In the genomic region with DNA sequence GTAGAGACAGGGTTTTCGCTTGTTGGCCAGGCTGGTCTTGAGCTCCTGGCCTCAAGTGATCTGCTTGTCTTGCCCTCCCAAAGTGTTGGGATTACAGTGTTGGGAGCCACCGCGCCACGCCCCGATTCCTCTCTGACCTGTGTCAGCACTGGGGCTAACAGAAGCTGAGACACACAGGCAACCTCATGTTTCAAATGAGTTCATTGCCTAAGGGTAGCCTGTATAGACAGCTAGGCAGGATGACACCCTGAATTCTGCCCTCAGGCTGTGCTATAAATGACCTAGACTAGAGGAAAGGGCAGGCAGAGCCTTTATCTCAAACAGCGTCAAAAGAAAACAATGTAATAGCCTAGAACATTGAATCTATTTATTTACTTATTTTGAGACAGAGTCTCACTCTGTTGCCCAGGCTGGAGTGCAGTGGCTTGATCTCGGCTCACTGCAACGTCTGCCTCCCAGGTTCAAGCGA, we compare ENCODE assay signal across 24 cellular contexts. TPM values are rescaled to one million over a fixed set of nuclear protein-coding genes. Genes with fewer than 3 reads are reported as not detected.
A peak's percentile ranks its signal among the peaks of the same experiment; 100 is the strongest.
DNase-seq lines count a peak whose midpoint lies in the region; ATAC-seq, FAIRE-seq and TF ChIP-seq lines count a peak whose summit lies in the region.
"Had no signal": no experiment of that assay in that cellular context is flagged by ENCODE, and none has a peak within 500 bp of the region (broad histone marks: within the 10 kb centered on the region; RNA-seq: fewer than 3 reads in every experiment).

No MANE protein-coding gene starts in this region.

- no peak overlapping the region for H4K91ac ChIP-seq in H9 (ENCODE audit: insufficient read length, low read depth, low read length)

- H3K4me1 Mint-ChIP-seq in H9: peaks cover 9 to 11% of the 10 kb centered on the region in 2 experiments; a peak in 3 of 4 replicates

- H2BK12ac ChIP-seq in H9 (ENCODE audit: insufficient read length, low read depth, low read length): no peak overlapping the region

- no peak for FAIRE-seq in small intestine (lab: Jason Lieb, UNC)
- FAIRE-seq: colon, TTC549 had no signal

- no peak for ATAC-seq in GM19023 (IDR thresholded peaks at IDR 0.05; ENCODE audit: unreplicated experiment)
- ATAC-seq: activated CD8-positive, alpha-beta T cell treated with anti-CD3 and anti-CD28 coated beads for 36 hours; esophagus mucosa; heart left ventricle had no signal

- DNase-seq in EH (ENCODE audit: low read depth) (peak; percentile 47), NCI-H146 (lab: John Stamatoyannopoulos, UW) (peak; percentile 76), iPS-NIHi11 (ENCODE audit: low spot score) (peak; percentile 4), small intestine (peak; percentile 42), NCI-H446 (lab: John Stamatoyannopoulos, UW) (no peak), H9 (no peak)
- no peak for DNase-seq in activated CD8-positive, alpha-beta memory T cell treated with anti-CD3 and anti-CD28 coated beads for 24 hours
- DNase-seq: activated CD8-positive, alpha-beta T cell treated with anti-CD3 and anti-CD28 coated beads for 36 hours; activated effector memory CD4-positive, alpha-beta T cell treated with anti-CD3 and anti-CD28 coated beads, Interleukin-2, amount 50 U/mL, for 16 hours; AML-193; DMS79; HCEC 1CT; NCI-H2227 treated with DMSO at 0.1 percent for 48 hours; right cardiac atrium; stimulated activated CD4-positive, alpha-beta T cell treated with anti-CD3 and anti-CD28 coated beads, Interleukin-4, amount 100 ng/mL, for 4 hours; uterus had no signal

- H3K23ac ChIP-seq in H9 (ENCODE audit: insufficient read length, low read depth, low read length): no peak overlapping the region

- no peak overlapping the region for H2BK5ac ChIP-seq in H9 (ENCODE audit: insufficient read length, low read length)

- H3K9me3 ChIP-seq in small intestine (ENCODE audit: control insufficient read depth, low read depth): no peaks in the 10 kb centered on the region
- no peaks in the 10 kb centered on the region for H3K9me3 ChIP-seq in H9 (ENCODE audit: control insufficient read depth, low read depth, low read length)
- H3K9me3 ChIP-seq: heart left ventricle, SJSA1, uterus had no signal

- H3K18ac ChIP-seq in H9 (ENCODE audit: insufficient read length, low read depth, low read length): no peak overlapping the region

- no peak overlapping the region for H3K4ac ChIP-seq in H9 (ENCODE audit: low read depth, low read length)

- no peaks in the 10 kb centered on the region for H3K79me2 ChIP-seq in H9 (ENCODE audit: insufficient read depth, low read length)

- no peak overlapping the region for H2BK120ac ChIP-seq in H9 (ENCODE audit: low read depth, low read length, poor library complexity, severe bottlenecking)

- no peak overlapping the region for H3K4me3 Mint-ChIP-seq in H9
- H3K4me3 Mint-ChIP-seq: activated CD8-positive, alpha-beta T cell treated with anti-CD3 and anti-CD28 coated beads for 36 hours; nephron had no signal

- no peak overlapping the region for H3K4me3 ChIP-seq in small intestine (ENCODE audit: low read depth in 1 of 2, low read length in 2 of 2)
- H3K4me3 ChIP-seq: heart left ventricle, SJSA1, uterus had no signal

- no peak overlapping the region for H4K8ac ChIP-seq in H9 (replicated peaks; ENCODE audit: insufficient read length, low read depth, low read length)

- H3K4me1 ChIP-seq in small intestine (ENCODE audit: control insufficient read depth in 2 of 2, insufficient read depth in 1 of 2, low read depth in 1 of 2, low read length in 1 of 2): peaks cover 10 to 14% of the 10 kb centered on the region in 2 donors
- H3K4me1 ChIP-seq in H9 (ENCODE audit: insufficient read depth, low read length): no peaks in the 10 kb centered on the region
- H3K4me1 ChIP-seq: uterus had no signal

- no peak overlapping the region for H4K5ac ChIP-seq in H9 (ENCODE audit: insufficient read length, low read depth, low read length)

- no peaks in the 10 kb centered on the region for H3K79me1 ChIP-seq in H9 (ENCODE audit: insufficient read depth, low read depth, low read length, poor library complexity, severe bottlenecking)

- H3K27ac ChIP-seq in small intestine (ENCODE audit: low read depth in 1 of 2, low read length in 1 of 2) (peak overlapping the region in 1 of 2 donors; percentile 89), H9 (ENCODE audit: insufficient read length, low read depth, low read length) (no peak overlapping the region)
- H3K27ac ChIP-seq: heart left ventricle, uterus had no signal

- no peaks in the 10 kb centered on the region for H3K9me3 Mint-ChIP-seq in H9
- H3K9me3 Mint-ChIP-seq: activated CD8-positive, alpha-beta T cell treated with anti-CD3 and anti-CD28 coated beads for 36 hours; IgD-negative memory B cell; nephron had no signal

- 63 to 85% (median 73%) methylated on average over 9 of the region's 9 CpGs for WGBS in small intestine, 3 donors
- no CpG with 5 or more reads among the region's 9 CpGs for WGBS in H9 (ENCODE audit: extremely low coverage, insufficient read length, low lambda C conversion rate)

- no peaks in the 10 kb centered on the region for H3K27me3 Mint-ChIP-seq in H9 (ENCODE audit: low read depth)
- H3K27me3 Mint-ChIP-seq: activated CD8-positive, alpha-beta T cell treated with anti-CD3 and anti-CD28 coated beads for 36 hours; IgD-negative memory B cell had no signal

- no peak overlapping the region for H3T11ph ChIP-seq in H9 (ENCODE audit: low read length)

- peaks cover 2 to 20% (median 4%) of the 10 kb centered on the region in 3 experiments; a peak in 6 of 7 replicates for H3K36me3 Mint-ChIP-seq in H9 (ENCODE audit: insufficient read depth in 1 of 3, low read depth in 3 of 3)

- H4K20me1 ChIP-seq in H9 (ENCODE audit: control insufficient read depth, insufficient read depth, insufficient read length): peaks cover 2% of the 10 kb centered on the region

- H3K27ac Mint-ChIP-seq in H9: peak overlapping the region in 1 of 3 experiments; percentile 63; a peak in 2 of 7 replicates

- no peak overlapping the region for H3K9ac ChIP-seq in H9 (ENCODE audit: extremely low read depth, insufficient read length, low read length)

- H3K14ac ChIP-seq in H9 (ENCODE audit: insufficient read depth, low read length): no peak overlapping the region

- H2AFZ ChIP-seq in H9 (ENCODE audit: low read length): no peak overlapping the region

- TF ChIP-seq CTCF in H9 (conservative IDR thresholded peaks at IDR 0.05): no peak

- H3K36me3 ChIP-seq in small intestine (ENCODE audit: control insufficient read depth in 2 of 2, insufficient read depth in 2 of 2, low read length in 2 of 2): peaks cover 0 to 4% of the 10 kb centered on the region in 2 donors
- H3K36me3 ChIP-seq: uterus had no signal

- no peak overlapping the region for H3K56ac ChIP-seq in H9 (ENCODE audit: insufficient read length, low read depth, low read length)

- no peak overlapping the region; the same call in 1 of the 2 replicates for H2BK15ac ChIP-seq in H9 (ENCODE audit: low read depth, low read length)

- H3K23me2 ChIP-seq in H9 (ENCODE audit: insufficient read length, low read depth, low read length, poor library complexity, severe bottlenecking): no peaks in the 10 kb centered on the region

- no peak overlapping the region for H3K4me2 ChIP-seq in H9 (ENCODE audit: insufficient read depth, insufficient read length, low read length)

- no peak overlapping the region for H2AK5ac ChIP-seq in H9 (ENCODE audit: insufficient read length, low read length)

- no peak overlapping the region for H2BK20ac ChIP-seq in H9 (ENCODE audit: low read depth, low read length, poor library complexity, severe bottlenecking)

- H3K27me3 ChIP-seq in small intestine (ENCODE audit: control insufficient read depth in 2 of 2, insufficient read depth in 2 of 2, low read length in 2 of 2): no peaks in the 10 kb centered on the region
- H3K27me3 ChIP-seq in H9 (ENCODE audit: insufficient read depth, low read length): no peaks in the 10 kb centered on the region
- H3K27me3 ChIP-seq: heart left ventricle, SJSA1, uterus had no signal

RNA-seq across cellular contexts. Expression of gene CDK3, which starts 2.3 kb away (rescaled TPM):
- polyA plus RNA-seq in small intestine: 10 to 100 TPM in 2 of 3 donors, 1 to 10 TPM in 1; 7.9 to 82.3 (median 71.3) TPM
- 11.7 and 14.3 TPM in 2 replicates for total RNA-seq in H9 (2021)

RNA-seq across cellular contexts. Expression of gene TEN1, which starts 19.3 kb away (rescaled TPM):
- 10 to 100 TPM; 28.6 to 96.6 (median 80.8) TPM for polyA plus RNA-seq in small intestine
- total RNA-seq in H9 (2021): 19.3 and 19.9 TPM in 2 replicates

RNA-seq across cellular contexts. Expression of gene ACOX1, which starts 19.4 kb away (rescaled TPM):
- polyA plus RNA-seq in small intestine: 100 to 1,000 TPM in 1 of 3 donors, 10 to 100 TPM in 2; 20.6 to 111 (median 67.6) TPM
- total RNA-seq in H9 (2021): 27.2 and 27.4 TPM in 2 replicates

RNA-seq across cellular contexts. Expression of gene EVPL, which starts 28.7 kb away (rescaled TPM):
- 10 to 100 TPM; 10.7 to 66.4 (median 38.6) TPM for polyA plus RNA-seq in small intestine
- total RNA-seq in H9 (2021): 0.48 and 0.53 TPM in 2 replicates
- total RNA-seq: SJSA1 had no signal
- polyA plus RNA-seq: IgD-negative memory B cell had no signal

RNA-seq across cellular contexts. Expression of gene FBF1, which starts 57.5 kb away (rescaled TPM):
- polyA plus RNA-seq in small intestine: 1 to 10 TPM; 2.2 to 8.2 (median 2.7) TPM
- 8.3 and 9.7 TPM in 2 replicates for total RNA-seq in H9 (2021)

Comparison
In these comparisons a context has a peak if more than half of its experiments do, and no peak if none do; other contexts are left out.
1. DNase-seq: peak in EH (single experiment), NCI-H146 (single experiment), iPS-NIHi11 (single experiment) and small intestine (single experiment); none in activated CD8-positive, alpha-beta memory T cell treated with anti-CD3 and anti-CD28 coated beads for 24 hours (single experiment), NCI-H446 (0 of 2) and H9 (single experiment).